Comparison of ENCODE assay signal across 6 cellular contexts in genomic region chr14:24366375-24366663, GRCh38. TPM values are rescaled to one million over a fixed set of nuclear protein-coding genes. Genes with fewer than 3 reads are reported as not detected.
DNase-seq lines count a peak whose midpoint lies in the region; ATAC-seq and TF ChIP-seq lines count a peak whose summit lies in the region.

No MANE protein-coding gene starts in this region.

- H3K27ac ChIP-seq in colonic mucosa: peak overlapping the region; percentile 72

- DNase-seq in HT-29 (ENCODE audit: low spot score) (peak; percentile 20), colonic mucosa (no peak), renal cortical epithelial cell (ENCODE audit: low read depth) (peak; percentile 16), inferior parietal cortex (ENCODE audit: extremely low spot score) (no peak)

- no peaks in the 10 kb centered on the region for H3K36me3 ChIP-seq in colonic mucosa

- no peak for TF ChIP-seq CTCF in colonic mucosa (IDR thresholded peaks at IDR 0.05)

- peak overlapping the region; percentile 32 to 89 for H3K9ac ChIP-seq in colonic mucosa (ENCODE audit: low read depth in 2 of 2, low read length in 2 of 2)

- intact Hi-C loops in colonic mucosa (cut with DNase I): loop anchor here (2.0 to 5.0 kb wide), 2 partner anchors 34 to 64 kb away; no protein-coding TSS in a partner anchor

- no peaks in the 10 kb centered on the region for H3K27me3 ChIP-seq in colonic mucosa

- peaks cover 9% of the 10 kb centered on the region for H3K4me1 ChIP-seq in colonic mucosa

- peak overlapping the region; percentile 42 for H3K4me3 ChIP-seq in colonic mucosa

- ATAC-seq in HG03469 (IDR thresholded peaks at IDR 0.05; ENCODE audit: unreplicated experiment) (no peak), HG03039 (IDR thresholded peaks at IDR 0.05; ENCODE audit: unreplicated experiment) (no peak)

- H3K9me3 ChIP-seq in colonic mucosa: no peaks in the 10 kb centered on the region

RNA-seq across cellular contexts. Expression of gene NFATC4, which starts 1.7 kb away (rescaled TPM):
- total RNA-seq in HT-29 (2014; rRNA removed; shearing (Covaris generic)): 2.9 and 4.3 TPM in 2 replicates
- total RNA-seq in colonic mucosa (10 to 100 TPM; 11.2 to 24.0 TPM), renal cortical epithelial cell (5.6 and 6.7 TPM in 2 replicates)

RNA-seq across cellular contexts. Expression of gene RIPK3, which starts 26.5 kb away (rescaled TPM):
- total RNA-seq in HT-29 (2014; rRNA removed; shearing (Covaris generic)): 20.7 and 24.9 TPM in 2 replicates
- total RNA-seq in colonic mucosa: 10 to 100 TPM; 30.1 to 38.2 TPM
- 1.8 and 9.7 TPM in 2 replicates for total RNA-seq in renal cortical epithelial cell

RNA-seq across cellular contexts. Expression of gene ADCY4, which starts 31.4 kb away (rescaled TPM):
- total RNA-seq in HT-29 (2014; rRNA removed; shearing (Covaris generic)): 1.6 and 2.9 TPM in 2 replicates
- total RNA-seq in colonic mucosa: 10 to 100 TPM in 1 of 2 donors, 1 to 10 TPM in 1; 6.7 to 10.2 TPM
- total RNA-seq in renal cortical epithelial cell: 0.40 and 2.6 TPM in 2 replicates

RNA-seq across cellular contexts. Expression of gene NYNRIN, which starts 32.5 kb away (rescaled TPM):
- 21.3 and 25.1 TPM in 2 replicates for total RNA-seq in HT-29 (2014; rRNA removed; shearing (Covaris generic))
- total RNA-seq in colonic mucosa: 10 to 100 TPM; 13.0 to 26.7 TPM
- 2.4 and 4.3 TPM in 2 replicates for total RNA-seq in renal cortical epithelial cell

RNA-seq across cellular contexts. Expression of gene LTB4R, which starts 55.0 kb away (rescaled TPM):
- 9.8 and 10.6 TPM in 2 replicates for total RNA-seq in HT-29 (2014; rRNA removed; shearing (Covaris generic))
- total RNA-seq in colonic mucosa (1 to 10 TPM; 1.5 to 4.0 TPM), renal cortical epithelial cell (0.17 and 1.3 TPM in 2 replicates)

Comparison
In these comparisons a context has a peak if more than half of its experiments do, and no peak if none do; other contexts are left out.
1. DNase-seq: peak in HT-29 (single experiment) and renal cortical epithelial cell (single experiment); none in colonic mucosa (single experiment) and inferior parietal cortex (single experiment).